Comparison of ENCODE assay signal across 13 cellular contexts in the genomic region with DNA sequence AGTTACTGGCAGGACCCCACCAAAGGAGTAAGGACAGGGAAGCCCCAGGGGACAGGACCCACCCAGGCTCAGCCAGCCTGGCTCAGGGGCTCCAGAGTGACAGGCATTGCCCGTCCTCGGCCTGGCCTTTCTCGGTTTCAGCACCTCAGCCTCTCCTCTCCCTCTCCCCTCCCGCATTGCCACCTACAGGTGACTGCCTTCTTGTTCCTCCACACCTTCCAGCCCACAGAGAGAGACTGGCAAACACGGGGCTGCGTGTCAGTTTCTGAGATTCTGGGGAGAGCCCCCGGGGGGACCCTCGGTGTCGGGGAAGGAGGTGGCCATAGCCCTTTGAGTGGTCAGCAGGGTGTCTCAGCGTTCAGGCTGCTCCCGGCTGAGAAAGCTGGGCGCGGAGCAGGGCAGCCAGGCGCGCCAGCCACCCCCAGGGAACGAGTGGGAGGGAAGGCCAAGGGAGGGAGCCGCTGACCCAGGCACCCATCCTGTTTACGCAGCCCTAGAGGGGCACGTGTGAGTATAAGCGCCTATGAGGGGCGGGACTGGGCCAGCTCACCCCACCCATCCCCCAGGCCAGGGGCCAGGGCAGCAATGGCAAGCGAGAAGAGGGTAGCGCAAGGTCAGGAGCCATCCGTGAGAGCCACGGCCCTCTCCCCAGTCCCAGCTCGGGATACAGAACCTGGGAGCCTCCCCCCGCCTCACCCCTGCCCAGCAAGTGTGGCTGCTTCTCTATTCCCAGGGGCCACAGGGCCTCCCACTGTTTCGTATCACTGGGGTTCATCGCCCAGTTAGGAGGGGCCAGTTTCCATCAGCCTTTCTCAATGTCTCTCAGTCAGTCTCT. TPM values are rescaled to one million over a fixed set of nuclear protein-coding genes. Genes with fewer than 3 reads are reported as not detected.
DNase-seq lines count a peak whose midpoint lies in the region; ATAC-seq, FAIRE-seq and TF ChIP-seq lines count a peak whose summit lies in the region.
"Had no signal": no experiment of that assay in that cellular context is flagged by ENCODE, and none has a peak within 500 bp of the region (broad histone marks: within the 10 kb centered on the region; RNA-seq: fewer than 3 reads in every experiment).

No MANE protein-coding gene starts in this region.

- H3K9me3 Mint-ChIP-seq in HFFc6 (no peaks in the 10 kb centered on the region), natural killer cell (no peaks in the 10 kb centered on the region)

- H3K4me3 ChIP-seq in ACC112 (ENCODE audit: low read depth, low read length), result peak overlapping the region; percentile 52
- H3K4me3 ChIP-seq in cardiac fibroblast (replicated peaks in 1 of 2; ENCODE audit: low read depth in 2 of 2, low read length in 2 of 2), result no peak overlapping the region
- no peak overlapping the region for H3K4me3 ChIP-seq in keratinocyte (ENCODE audit: control insufficient read depth in 2 of 3, extremely low read depth in 1 of 3, insufficient read depth in 2 of 3, low read depth in 1 of 3, low read length in 3 of 3)
- H3K4me3 ChIP-seq: BLaER1 had no signal

- no peaks in the 10 kb centered on the region for H3K36me3 Mint-ChIP-seq in HFFc6 (ENCODE audit: low read depth)
- no peaks in the 10 kb centered on the region for H3K36me3 Mint-ChIP-seq in natural killer cell

- H3K9ac ChIP-seq in keratinocyte (ENCODE audit: control insufficient read depth, extremely low read depth, insufficient read depth, low read length), result no peak overlapping the region
- H3K9ac ChIP-seq: BLaER1 had no signal

- H3K27ac ChIP-seq in ACC112 (ENCODE audit: low read depth, low read length), result 0 out of 2 replicates have a peak overlapping the region, but pooled peaks have one; percentile 29
- no peak overlapping the region for H3K27ac ChIP-seq in keratinocyte (ENCODE audit: control insufficient read depth, insufficient read depth, low read length)
- H3K27ac ChIP-seq: BLaER1 had no signal

- no peaks in the 10 kb centered on the region for H3K9me3 ChIP-seq in keratinocyte (ENCODE audit: control insufficient read depth, low read depth, low read length)
- H3K9me3 ChIP-seq: BLaER1 had no signal

- H3K4me3 Mint-ChIP-seq in HFFc6, result peak overlapping the region; percentile 35
- H3K4me3 Mint-ChIP-seq in natural killer cell, result no peak overlapping the region

- H3K4me1 ChIP-seq in ACC112 (ENCODE audit: control insufficient read depth, insufficient read depth, low read length, unreplicated experiment) (peaks cover 27% of the 10 kb centered on the region), keratinocyte (ENCODE audit: control insufficient read depth, extremely low read depth, insufficient read depth, low read length) (peaks cover 19% of the 10 kb centered on the region)

- FAIRE-seq in keratinocyte (lab: Jason Lieb, UNC), result no peak
- FAIRE-seq: GM12892 had no signal

- ATAC-seq in GM21723 (IDR thresholded peaks at IDR 0.05; ENCODE audit: unreplicated experiment), result no peak
- ATAC-seq in natural killer cell, result no peak
- ATAC-seq: stimulated activated naive CD8-positive, alpha-beta T cell treated with anti-CD3 and anti-CD28 coated beads, Interleukin-15, Interleukin-2, amounts not matched to agents 100 U/mL and 50 U/mL, for 24 hours had no signal

- H4K20me1 ChIP-seq in keratinocyte (ENCODE audit: control insufficient read depth, extremely low read depth, insufficient read depth, low read length), result no peaks in the 10 kb centered on the region
- H4K20me1 ChIP-seq: BLaER1 had no signal

- H2AFZ ChIP-seq in ACC112 (ENCODE audit: low read length, unreplicated experiment), result peak overlapping the region; percentile 32
- peak overlapping the region; percentile 12 for H2AFZ ChIP-seq in keratinocyte (ENCODE audit: control insufficient read depth, low read length)

- dilution Hi-C loops in keratinocyte (cut with MboI; ENCODE audit: extremely low pct_ligation_motif_present, low sequenced_read_pairs), result no loop called here

- H3K4me2 ChIP-seq in keratinocyte (ENCODE audit: control insufficient read depth, extremely low read depth, insufficient read depth, low read depth, low read length), result no peak overlapping the region
- H3K4me2 ChIP-seq: BLaER1 had no signal

- H3K79me2 ChIP-seq in ACC112 (ENCODE audit: control insufficient read depth, insufficient read depth, low read length, unreplicated experiment) (no peaks in the 10 kb centered on the region), keratinocyte (ENCODE audit: control insufficient read depth, insufficient read depth, low read length) (peaks cover 3% of the 10 kb centered on the region)

- peaks cover 39% of the 10 kb centered on the region for H3K4me1 Mint-ChIP-seq in HFFc6 (ENCODE audit: low read depth)
- H3K4me1 Mint-ChIP-seq in natural killer cell, result peaks cover 6 to 15% of the 10 kb centered on the region in 2 donors

- peak; percentile 36; the same call in 1 of the 2 replicates for TF ChIP-seq CTCF in HFFc6 (IDR thresholded peaks at IDR 0.05)
- TF ChIP-seq CTCF in cardiac fibroblast (IDR thresholded peaks at IDR 0.05; ENCODE audit: low read depth, low read length), result no peak
- peak; percentile 22 to 36 (median 27) for TF ChIP-seq CTCF in keratinocyte (optimal IDR thresholded peaks at IDR 0.05 in 1 of 3, IDR thresholded peaks at IDR 0.05 in 1 of 3, conservative IDR thresholded peaks at IDR 0.05 in 1 of 3; ENCODE audit: extremely low read depth in 1 of 3, insufficient read depth in 2 of 3, low read length in 3 of 3)
- TF ChIP-seq CTCF in natural killer cell (IDR thresholded peaks at IDR 0.05), result no peak

- intact Hi-C loops in natural killer cell (cut with micrococcal nuclease), result no loop called here

- no peak for DNase-seq in HFFc6
- DNase-seq in cardiac fibroblast (ENCODE audit: low read depth in 2 of 2), result peak; percentile 32 to 87
- DNase-seq in keratinocyte (ENCODE audit: low read depth, low spot score), result no peak
- no peak for DNase-seq in NCI-H1417 (lab: John Stamatoyannopoulos, UW)
- no peak for DNase-seq in NOMO-1 treated with DMSO at 0.1 percent for 48 hours (lab: John Stamatoyannopoulos, UW; ENCODE audit: unreplicated experiment)
- no peak for DNase-seq in natural killer cell
- DNase-seq: activated CD8-positive, alpha-beta memory T cell treated with anti-CD3 and anti-CD28 coated beads, Interleukin-2, amount 50 U/mL, for 48 hours; stimulated activated CD4-positive, alpha-beta T cell treated with anti-CD3 and anti-CD28 coated beads, Interleukin-15, amount 100 ng/mL, for 24 hours; stimulated activated naive CD8-positive, alpha-beta T cell treated with anti-CD3 and anti-CD28 coated beads, Interleukin-15, Interleukin-2, amounts not matched to agents 100 U/mL and 50 U/mL, for 24 hours had no signal

- H3K9me1 ChIP-seq in keratinocyte (ENCODE audit: control insufficient read depth, extremely low read depth, insufficient read depth, low read length), result no peaks in the 10 kb centered on the region

- H3K36me3 ChIP-seq in ACC112 (ENCODE audit: insufficient read depth, low read length) (no peaks in the 10 kb centered on the region), keratinocyte (ENCODE audit: control insufficient read depth in 2 of 2, extremely low read depth in 1 of 2, insufficient read depth in 2 of 2, low read length in 2 of 2) (no peaks in the 10 kb centered on the region)
- H3K36me3 ChIP-seq: BLaER1 had no signal

- H3K27ac Mint-ChIP-seq in HFFc6 (no peak overlapping the region), natural killer cell (no peak overlapping the region)

- H3K27me3 Mint-ChIP-seq in HFFc6 (ENCODE audit: insufficient read depth), result peaks cover 28% of the 10 kb centered on the region
- H3K27me3 Mint-ChIP-seq in natural killer cell (ENCODE audit: low read depth in 2 of 2), result peaks cover 9 to 19% of the 10 kb centered on the region in 2 donors

- H3K27me3 ChIP-seq in ACC112 (ENCODE audit: insufficient read depth, low read length) (no peaks in the 10 kb centered on the region), keratinocyte (ENCODE audit: control insufficient read depth, extremely low read depth, insufficient read depth, low read length) (peaks cover 5% of the 10 kb centered on the region)

RNA-seq across cellular contexts. Expression of a gene that starts 0.7 kb away (rescaled TPM):
- under 1 TPM in 3 of 6 experiments, not detected in 3; 0.27 to 0.75 (median 0.73) TPM for total RNA-seq in HFFc6 (2021; fragmentation: NEBNext Ultra II Directional; extraction: Animal tissue kit (Norgen Biotek cat#: 25700))
- 235 to 251 TPM (median 238 TPM) in 3 replicates for polyA plus RNA-seq in keratinocyte
- 1,638 TPM for polyA plus RNA-seq in keratinocyte (2011; ENCODE audit: low read depth)
- 150 and 195 TPM in 2 replicates for polyA plus RNA-seq in keratinocyte (2011; cell fraction: cytosol; rRNA removed)
- 232 and 259 TPM in 2 replicates for polyA plus RNA-seq in keratinocyte (2011; cell fraction: nucleus; rRNA removed)
- 293 and 2,827 TPM in 2 replicates for polyA plus RNA-seq in keratinocyte (2012; ENCODE audit: low replicate concordance)
- polyA minus RNA-seq in keratinocyte, result 67.9 to 107 TPM (median 79.9 TPM) in 3 replicates
- 101 TPM for polyA minus RNA-seq in keratinocyte (2011; cell fraction: cytosol; rRNA and poly(A)+ RNA removed)
- polyA minus RNA-seq in keratinocyte (2011; cell fraction: nucleus; rRNA and poly(A)+ RNA removed), result 65.2 and 81.5 TPM in 2 replicates
- total RNA-seq in natural killer cell, result 10 to 100 TPM; 10.7 to 15.3 (median 11.3) TPM

RNA-seq across cellular contexts. Expression of a gene that starts 13.9 kb away (rescaled TPM):
- 1 to 10 TPM; 1.6 to 3.3 (median 2.0) TPM for total RNA-seq in HFFc6 (2021; fragmentation: NEBNext Ultra II Directional; extraction: Animal tissue kit (Norgen Biotek cat#: 25700))
- polyA plus RNA-seq in keratinocyte, result 28.8 to 59.0 TPM (median 49.0 TPM) in 3 replicates
- polyA plus RNA-seq in keratinocyte (2011; ENCODE audit: low read depth), result 2,690 TPM
- polyA plus RNA-seq in keratinocyte (2011; cell fraction: cytosol; rRNA removed), result 38.2 and 40.0 TPM in 2 replicates
- 121 and 194 TPM in 2 replicates for polyA plus RNA-seq in keratinocyte (2011; cell fraction: nucleus; rRNA removed)
- polyA plus RNA-seq in keratinocyte (2012; ENCODE audit: low replicate concordance), result 56.0 and 2,730 TPM in 2 replicates
- 21.3 to 25.4 TPM (median 23.0 TPM) in 3 replicates for polyA minus RNA-seq in keratinocyte
- polyA minus RNA-seq in keratinocyte (2011; cell fraction: cytosol; rRNA and poly(A)+ RNA removed), result 11.1 TPM
- 48.9 and 68.8 TPM in 2 replicates for polyA minus RNA-seq in keratinocyte (2011; cell fraction: nucleus; rRNA and poly(A)+ RNA removed)
- not detected for total RNA-seq in natural killer cell

RNA-seq across cellular contexts. Expression of a gene that starts 19.1 kb away (rescaled TPM):
- total RNA-seq in HFFc6 (2021; fragmentation: NEBNext Ultra II Directional; extraction: Animal tissue kit (Norgen Biotek cat#: 25700)), result not detected
- 0.08 TPM in 1 of 3 replicates, not detected in the others for polyA plus RNA-seq in keratinocyte
- polyA plus RNA-seq in keratinocyte (2011; ENCODE audit: low read depth), result not detected
- not detected in 2 replicates for polyA plus RNA-seq in keratinocyte (2011; cell fraction: cytosol; rRNA removed)
- polyA plus RNA-seq in keratinocyte (2011; cell fraction: nucleus; rRNA removed), result not detected in 2 replicates
- not detected in 2 replicates for polyA plus RNA-seq in keratinocyte (2012; ENCODE audit: low replicate concordance)
- polyA minus RNA-seq in keratinocyte, result not detected in 3 replicates
- polyA minus RNA-seq in keratinocyte (2011; cell fraction: cytosol; rRNA and poly(A)+ RNA removed), result not detected
- polyA minus RNA-seq in keratinocyte (2011; cell fraction: nucleus; rRNA and poly(A)+ RNA removed), result not detected in 2 replicates
- not detected for total RNA-seq in natural killer cell

RNA-seq across cellular contexts. Expression of a gene that starts 23.9 kb away (rescaled TPM):
- not detected for total RNA-seq in HFFc6 (2021; fragmentation: NEBNext Ultra II Directional; extraction: Animal tissue kit (Norgen Biotek cat#: 25700))
- 53.5 to 188 TPM (median 85.4 TPM) in 3 replicates for polyA plus RNA-seq in keratinocyte
- polyA plus RNA-seq in keratinocyte (2011; ENCODE audit: low read depth), result 146 TPM
- 64.3 and 97.4 TPM in 2 replicates for polyA plus RNA-seq in keratinocyte (2011; cell fraction: cytosol; rRNA removed)
- 69.1 and 104 TPM in 2 replicates for polyA plus RNA-seq in keratinocyte (2011; cell fraction: nucleus; rRNA removed)
- polyA plus RNA-seq in keratinocyte (2012; ENCODE audit: low replicate concordance), result 70.9 and 947 TPM in 2 replicates
- 16.1 to 36.4 TPM (median 35.0 TPM) in 3 replicates for polyA minus RNA-seq in keratinocyte
- 26.7 TPM for polyA minus RNA-seq in keratinocyte (2011; cell fraction: cytosol; rRNA and poly(A)+ RNA removed)
- polyA minus RNA-seq in keratinocyte (2011; cell fraction: nucleus; rRNA and poly(A)+ RNA removed), result 20.2 and 28.7 TPM in 2 replicates
- total RNA-seq in natural killer cell, result not detected

RNA-seq across cellular contexts. Expression of a gene that starts 31.2 kb away (rescaled TPM):
- 100 to 1,000 TPM; 104 to 130 (median 115) TPM for total RNA-seq in HFFc6 (2021; fragmentation: NEBNext Ultra II Directional; extraction: Animal tissue kit (Norgen Biotek cat#: 25700))
- polyA plus RNA-seq in keratinocyte, result 130 to 206 TPM (median 134 TPM) in 3 replicates
- 29.1 TPM for polyA plus RNA-seq in keratinocyte (2011; ENCODE audit: low read depth)
- 158 and 185 TPM in 2 replicates for polyA plus RNA-seq in keratinocyte (2011; cell fraction: cytosol; rRNA removed)
- polyA plus RNA-seq in keratinocyte (2011; cell fraction: nucleus; rRNA removed), result 76.1 and 81.3 TPM in 2 replicates
- 126 and 279 TPM in 2 replicates for polyA plus RNA-seq in keratinocyte (2012; ENCODE audit: low replicate concordance)
- 154 to 284 TPM (median 205 TPM) in 3 replicates for polyA minus RNA-seq in keratinocyte
- 150 TPM for polyA minus RNA-seq in keratinocyte (2011; cell fraction: cytosol; rRNA and poly(A)+ RNA removed)
- polyA minus RNA-seq in keratinocyte (2011; cell fraction: nucleus; rRNA and poly(A)+ RNA removed), result 28.0 and 30.1 TPM in 2 replicates
- total RNA-seq in natural killer cell, result 10 to 100 TPM; 30.6 to 37.9 (median 31.2) TPM

Comparison
In these comparisons a context has a peak if more than half of its experiments do, and no peak if none do; other contexts are left out.
1. DNase-seq: peak in cardiac fibroblast (2 of 2); none in HFFc6 (single experiment), keratinocyte (single experiment), NCI-H1417 (0 of 3), NOMO-1 treated with DMSO at 0.1 percent for 48 hours (single experiment) and natural killer cell (single experiment).
2. CTCF ChIP-seq: peak in HFFc6 (single experiment) and keratinocyte (3 of 3); none in cardiac fibroblast (single experiment) and natural killer cell (single experiment).
3. RNA of a gene that starts 0.7 kb away (total RNA-seq): 10.7 to 15.3 TPM in natural killer cell; 0.27 to 0.75 TPM in HFFc6; every median in the first group is over 4 times any median in the second.